13 cellular contexts compared by ENCODE assay signal in the genomic region with DNA sequence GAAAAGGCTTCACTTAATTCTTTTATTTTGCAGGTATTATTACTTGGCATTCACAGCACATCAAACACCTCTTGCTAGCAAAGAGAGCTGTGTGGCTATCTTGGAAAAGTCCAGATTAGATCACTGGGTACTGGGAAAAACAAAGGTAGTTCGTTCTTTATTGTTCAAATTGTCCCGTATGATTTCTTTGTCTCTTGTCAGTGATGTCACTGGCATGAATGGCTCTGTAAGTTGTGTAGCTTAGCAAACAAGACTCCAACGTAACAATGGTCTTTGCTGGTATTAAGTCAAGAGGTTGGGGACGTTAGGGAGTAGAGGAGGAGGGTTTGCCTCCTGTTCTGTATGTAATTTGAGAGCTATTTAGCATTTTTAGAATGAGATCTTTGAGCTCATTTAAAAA.
DNase-seq lines count a peak whose midpoint lies in the region; ATAC-seq lines count a peak whose summit lies in the region.
"Had no signal": no experiment of that assay in that cellular context is flagged by ENCODE, and none has a peak within 500 bp of the region (broad histone marks: within the 10 kb centered on the region; RNA-seq: fewer than 3 reads in every experiment).

No MANE protein-coding gene starts in this region.

- DNase-seq in NCI-H1092 treated with DMSO at 0.1 percent for 48 hours (lab: John Stamatoyannopoulos, UW) (peak; percentile 14), NCI-H1092 (lab: John Stamatoyannopoulos, UW) (no peak), DMS53 treated with DMSO at 0.1 percent for 48 hours (lab: John Stamatoyannopoulos, UW; ENCODE audit: unreplicated experiment) (peak; percentile 23), NCI-H510A treated with DMSO at 0.1 percent for 48 hours (lab: John Stamatoyannopoulos, UW) (peak; percentile 89), globus pallidus (ENCODE audit: low spot score) (peak; percentile 49), AML-193 (lab: John Stamatoyannopoulos, UW) (no peak), DMS79 treated with DMSO at 0.1 percent for 48 hours (lab: John Stamatoyannopoulos, UW) (no peak)
- DNase-seq: GM23248, NCI-H187 treated with DMSO at 0.1 percent for 48 hours, T-cell, T1000 had no signal

- no peak for ATAC-seq in GM21786 (IDR thresholded peaks at IDR 0.05; ENCODE audit: unreplicated experiment)
- ATAC-seq: Right ventricle myocardium inferior, T-cell had no signal

Comparison
In these comparisons a context has a peak if more than half of its experiments do, and no peak if none do; other contexts are left out.
1. DNase-seq: peak in NCI-H1092 treated with DMSO at 0.1 percent for 48 hours (single experiment), DMS53 treated with DMSO at 0.1 percent for 48 hours (single experiment), NCI-H510A treated with DMSO at 0.1 percent for 48 hours (single experiment) and globus pallidus (single experiment); none in NCI-H1092 (single experiment), AML-193 (0 of 2) and DMS79 treated with DMSO at 0.1 percent for 48 hours (single experiment).